In the genomic region with DNA sequence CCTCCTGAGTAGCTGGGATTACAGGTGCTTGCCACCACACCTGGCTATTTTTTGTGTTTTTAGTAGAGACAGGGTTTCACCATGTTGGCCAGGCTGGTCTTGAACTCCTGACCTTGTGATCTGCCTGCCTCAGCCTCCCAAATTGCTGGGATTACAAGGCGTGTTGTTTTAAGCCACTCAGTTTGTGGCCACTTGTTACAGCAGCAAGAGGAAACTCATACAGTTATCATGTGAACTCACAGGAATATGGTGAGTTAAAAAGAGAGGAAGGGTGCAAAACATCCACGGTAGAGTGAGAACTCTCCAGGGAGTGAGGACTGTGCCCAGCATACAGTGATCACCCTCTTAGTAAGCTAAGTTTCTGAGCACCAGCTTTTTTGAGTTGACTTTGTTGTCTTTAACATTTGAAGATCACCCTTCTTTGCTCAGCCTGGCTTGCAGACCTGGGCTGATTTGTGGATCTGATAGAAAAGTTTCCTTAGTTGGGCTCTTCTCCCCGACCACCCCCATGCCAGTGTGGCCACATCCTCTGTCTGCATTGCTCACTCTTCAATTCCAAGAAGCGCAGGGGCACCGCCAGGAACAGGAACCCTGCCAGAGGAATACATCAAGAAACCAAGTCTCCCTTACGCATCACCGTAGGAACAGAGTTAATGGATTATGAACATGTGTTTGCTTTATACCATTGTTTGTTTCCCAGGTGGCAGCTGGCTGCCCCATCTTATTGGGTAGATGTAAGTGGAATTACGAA, we compare ENCODE assay signal across 15 cellular contexts. TPM values are rescaled to one million over a fixed set of nuclear protein-coding genes. Genes with fewer than 3 reads are reported as not detected.
DNase-seq lines count a peak whose midpoint lies in the region; ATAC-seq and TF ChIP-seq lines count a peak whose summit lies in the region.
"Had no signal": no experiment of that assay in that cellular context is flagged by ENCODE, and none has a peak within 500 bp of the region (broad histone marks: within the 10 kb centered on the region; RNA-seq: fewer than 3 reads in every experiment).

No MANE protein-coding gene starts in this region.

- H3K9me3 Mint-ChIP-seq in activated CD4-positive, alpha-beta T cell treated with anti-CD3 and anti-CD28 coated beads for 36 hours (ENCODE audit: low read depth): no peaks in the 10 kb centered on the region
- peaks cover 2% of the 10 kb centered on the region for H3K9me3 Mint-ChIP-seq in activated naive CD8-positive, alpha-beta T cell treated with anti-CD3 and anti-CD28 coated beads for 36 hours
- H3K9me3 Mint-ChIP-seq: activated naive CD4-positive, alpha-beta T cell treated with anti-CD3 and anti-CD28 coated beads, Interleukin-2, amount 50 U/mL, for 24 hours had no signal

- no peaks in the 10 kb centered on the region for H3K27me3 Mint-ChIP-seq in activated CD4-positive, alpha-beta T cell treated with anti-CD3 and anti-CD28 coated beads for 36 hours
- no peaks in the 10 kb centered on the region for H3K27me3 Mint-ChIP-seq in activated naive CD8-positive, alpha-beta T cell treated with anti-CD3 and anti-CD28 coated beads for 36 hours
- H3K27me3 Mint-ChIP-seq: activated naive CD4-positive, alpha-beta T cell treated with anti-CD3 and anti-CD28 coated beads, Interleukin-2, amount 50 U/mL, for 24 hours had no signal

- in situ Hi-C loops in GM13976 (cut with MboI; ENCODE audit: low sequenced_read_pairs, unreplicated experiment): no loop called here

- intact Hi-C loops in activated CD4-positive, alpha-beta T cell treated with anti-CD3 and anti-CD28 coated beads for 36 hours (cut with DNase I, micrococcal nuclease): no loop called here

- ATAC-seq in activated CD4-positive, alpha-beta T cell treated with anti-CD3 and anti-CD28 coated beads for 36 hours: peak; percentile 16
- ATAC-seq in GM21737 (IDR thresholded peaks at IDR 0.05; ENCODE audit: unreplicated experiment) (no peak), GM21360 (IDR thresholded peaks at IDR 0.05; ENCODE audit: unreplicated experiment) (no peak)

- H3K4me3 Mint-ChIP-seq in activated CD4-positive, alpha-beta T cell treated with anti-CD3 and anti-CD28 coated beads for 36 hours: no peak overlapping the region
- no peak overlapping the region for H3K4me3 Mint-ChIP-seq in activated naive CD8-positive, alpha-beta T cell treated with anti-CD3 and anti-CD28 coated beads for 36 hours
- H3K4me3 Mint-ChIP-seq: activated naive CD4-positive, alpha-beta T cell treated with anti-CD3 and anti-CD28 coated beads, Interleukin-2, amount 50 U/mL, for 24 hours had no signal

- peaks cover 24% of the 10 kb centered on the region for H3K36me3 Mint-ChIP-seq in activated CD4-positive, alpha-beta T cell treated with anti-CD3 and anti-CD28 coated beads for 36 hours (ENCODE audit: low read depth)
- peaks cover 8% of the 10 kb centered on the region for H3K36me3 Mint-ChIP-seq in activated naive CD8-positive, alpha-beta T cell treated with anti-CD3 and anti-CD28 coated beads for 36 hours

- peaks cover 23% of the 10 kb centered on the region for H3K4me1 Mint-ChIP-seq in activated CD4-positive, alpha-beta T cell treated with anti-CD3 and anti-CD28 coated beads for 36 hours
- peaks cover 12% of the 10 kb centered on the region for H3K4me1 Mint-ChIP-seq in activated naive CD8-positive, alpha-beta T cell treated with anti-CD3 and anti-CD28 coated beads for 36 hours

- TF ChIP-seq CTCF in GM13976 (IDR thresholded peaks at IDR 0.05; ENCODE audit: borderline replicate concordance, control extremely low read depth, extremely low read depth, insufficient read depth, missing control alignments): no peak

- POLR2A ChIA-PET in activated CD4-positive, alpha-beta T cell treated with anti-CD3 and anti-CD28 coated beads for 36 hours (lab: Charles Lee): no interaction called here

- CTCF ChIA-PET in activated CD4-positive, alpha-beta T cell treated with anti-CD3 and anti-CD28 coated beads for 36 hours (lab: Charles Lee): no interaction called here

- peak overlapping the region; percentile 5 for H3K27ac Mint-ChIP-seq in activated CD4-positive, alpha-beta T cell treated with anti-CD3 and anti-CD28 coated beads for 36 hours
- H3K27ac Mint-ChIP-seq in activated naive CD8-positive, alpha-beta T cell treated with anti-CD3 and anti-CD28 coated beads for 36 hours: peak overlapping the region; percentile 25
- H3K27ac Mint-ChIP-seq: activated naive CD4-positive, alpha-beta T cell treated with anti-CD3 and anti-CD28 coated beads, Interleukin-2, amount 50 U/mL, for 24 hours had no signal

- peak; percentile 22 for DNase-seq in activated CD4-positive, alpha-beta T cell treated with anti-CD3 and anti-CD28 coated beads for 36 hours
- no peak for DNase-seq in activated CD4-positive, alpha-beta T cell treated with anti-CD3 and anti-CD28 coated beads for 4 hours
- DNase-seq in NCI-H524 treated with DMSO at 0.1 percent for 48 hours (lab: John Stamatoyannopoulos, UW) (peak; percentile 84), renal cortical epithelial cell (ENCODE audit: low read depth) (peak; percentile 46), GM13976 (ENCODE audit: low spot score) (no peak)
- DNase-seq in activated naive CD8-positive, alpha-beta T cell treated with anti-CD3 and anti-CD28 coated beads for 36 hours: peak; percentile 41
- DNase-seq: activated CD4-positive, alpha-beta T cell treated with anti-CD3 and anti-CD28 coated beads for 48 hours; colonic mucosa; NCI-H1105; occipital lobe; stimulated activated CD4-positive, alpha-beta T cell treated with anti-CD3 and anti-CD28 coated beads, Interleukin-15, amount 100 ng/mL, for 24 hours; thyroid gland had no signal

RNA-seq across cellular contexts. Expression of gene ALOX5AP, which starts 16.0 kb away (rescaled TPM):
- total RNA-seq in activated CD4-positive, alpha-beta T cell treated with anti-CD3 and anti-CD28 coated beads for 36 hours: 10 to 100 TPM; 24.9 to 29.6 TPM
- total RNA-seq in activated naive CD8-positive, alpha-beta T cell treated with anti-CD3 and anti-CD28 coated beads for 36 hours: 10 to 100 TPM; 16.4 to 17.4 TPM
- total RNA-seq in renal cortical epithelial cell: 0.85 and 5.6 TPM in 2 replicates

Comparison
In these comparisons a context has a peak if more than half of its experiments do, and no peak if none do; other contexts are left out.
1. DNase-seq: peak in activated CD4-positive, alpha-beta T cell treated with anti-CD3 and anti-CD28 coated beads for 36 hours (single experiment), NCI-H524 treated with DMSO at 0.1 percent for 48 hours (single experiment), activated naive CD8-positive, alpha-beta T cell treated with anti-CD3 and anti-CD28 coated beads for 36 hours (single experiment) and renal cortical epithelial cell (single experiment); none in activated CD4-positive, alpha-beta T cell treated with anti-CD3 and anti-CD28 coated beads for 4 hours (0 of 2) and GM13976 (single experiment).